Comparison of ENCODE assay signal across 8 cellular contexts in genomic region chr5:143824851-143825720, GRCh38. TPM values are rescaled to one million over a fixed set of nuclear protein-coding genes. Genes with fewer than 3 reads are reported as not detected.
DNase-seq lines count a peak whose midpoint lies in the region; ATAC-seq and TF ChIP-seq lines count a peak whose summit lies in the region.

No MANE protein-coding gene starts in this region.

- no peaks in the 10 kb centered on the region for H3K27me3 ChIP-seq in Caco-2 (replicated peaks; ENCODE audit: control insufficient read depth, insufficient read depth, low read length)
- H3K27me3 ChIP-seq in naive thymus-derived CD4-positive, alpha-beta T cell (ENCODE audit: control insufficient read depth in 2 of 2, insufficient read depth in 2 of 2, low read length in 2 of 2) = no peaks in the 10 kb centered on the region

- intact Hi-C loops in Caco-2 (cut with micrococcal nuclease; ENCODE audit: unreplicated experiment) = loop anchor here (1.0 to 10.0 kb wide), 9 partner anchors 120 to 902 kb away; partner anchors contain the start of gene NR3C1
- intact Hi-C loops in naive thymus-derived CD4-positive, alpha-beta T cell (cut with micrococcal nuclease) = loop anchor here (1.0 to 10.0 kb wide), 17 partner anchors 143 to 1210 kb away; no protein-coding TSS in a partner anchor

- DNase-seq in Caco-2 (peak; percentile 79 to 89), GM20000 (ENCODE audit: low spot score) (peak; percentile 73), HS-27A (ENCODE audit: low read depth) (peak; percentile 30), NOMO-1 treated with dmso at 0.1 percent for 144 hours (lab: John Stamatoyannopoulos, UW; ENCODE audit: unreplicated experiment) (peak; percentile 56)
- peak; percentile 88 for DNase-seq in activated CD8-positive, alpha-beta memory T cell treated with anti-CD3 and anti-CD28 coated beads, Interleukin-2, amount 50 U/mL, for 4 hours
- DNase-seq in naive thymus-derived CD4-positive, alpha-beta T cell = peak; percentile 56 to 86 (median 75)
- DNase-seq in stimulated activated CD8-positive, alpha-beta memory T cell treated with anti-CD3 and anti-CD28 coated beads, Interleukin-7, amount 100 ng/mL, for 48 hours (ENCODE audit: extremely low read depth in 1 of 2, low read depth in 1 of 2) = peak; percentile 50 to 70

- POLR2A ChIA-PET in Caco-2 (lab: Charles Lee) = no interaction called here
- POLR2A ChIA-PET in naive thymus-derived CD4-positive, alpha-beta T cell (lab: Charles Lee) = interaction anchor here (0.6 to 1.5 kb wide), 3 partner anchors 221 to 826 kb away, joined by 3 to 4 read pairs (median 3); no protein-coding TSS in a partner anchor

- ATAC-seq in esophagus mucosa = peak; percentile 86
- peak; percentile 94 for ATAC-seq in naive thymus-derived CD4-positive, alpha-beta T cell

- H3K9me3 Mint-ChIP-seq in Caco-2 (ENCODE audit: unreplicated experiment) = no peaks in the 10 kb centered on the region
- no peaks in the 10 kb centered on the region for H3K9me3 Mint-ChIP-seq in naive thymus-derived CD4-positive, alpha-beta T cell

- CTCF ChIA-PET in Caco-2 (lab: Charles Lee) = interaction anchor here (0.8 to 1.3 kb wide), 4 partner anchors 143 to 719 kb away, joined by 4 read pairs; no protein-coding TSS in a partner anchor
- CTCF ChIA-PET in naive thymus-derived CD4-positive, alpha-beta T cell (lab: Charles Lee) = interaction anchor here (0.6 to 5.0 kb wide), 18 partner anchors 9 to 1085 kb away, joined by 3 to 33 read pairs (median 3); no protein-coding TSS in a partner anchor

- H3K9me3 ChIP-seq in Caco-2 = no peaks in the 10 kb centered on the region
- H3K9me3 ChIP-seq in naive thymus-derived CD4-positive, alpha-beta T cell (ENCODE audit: control insufficient read depth in 2 of 3, low read length in 3 of 3) = no peaks in the 10 kb centered on the region

- H3K27ac ChIP-seq in naive thymus-derived CD4-positive, alpha-beta T cell (ENCODE audit: low read depth, low read length) = no peak overlapping the region

- no peaks in the 10 kb centered on the region for H3K36me3 Mint-ChIP-seq in Caco-2 (ENCODE audit: insufficient read depth, unreplicated experiment)
- H3K36me3 Mint-ChIP-seq in naive thymus-derived CD4-positive, alpha-beta T cell = peaks cover 0 to 3% (median 0%) of the 10 kb centered on the region in 5 donors

- BruUV-seq in Caco-2 (replicated peaks; lab: Mats Ljungman, UMichigan) = no TSS peak

- TF ChIP-seq CTCF in Caco-2 (IDR thresholded peaks at IDR 0.05; ENCODE audit: insufficient read depth in 1 of 2, low read depth in 1 of 2, low read length in 1 of 2, severe bottlenecking in 1 of 2, unreplicated experiment in 1 of 2) (peak; percentile 83 to 91), GM20000 (IDR thresholded peaks at IDR 0.05; ENCODE audit: extremely low read depth, missing control alignments) (peak; percentile 85)

- H3K4me1 ChIP-seq in Caco-2 = peaks cover 8% of the 10 kb centered on the region; the same call in 1 of the 2 replicates
- peaks cover 0 to 6% of the 10 kb centered on the region in 2 donors for H3K4me1 ChIP-seq in naive thymus-derived CD4-positive, alpha-beta T cell (ENCODE audit: control insufficient read depth in 2 of 2, insufficient read depth in 2 of 2, low read length in 2 of 2)

- H3K27me3 Mint-ChIP-seq in Caco-2 (ENCODE audit: insufficient read depth, unreplicated experiment) = no peaks in the 10 kb centered on the region
- H3K27me3 Mint-ChIP-seq in naive thymus-derived CD4-positive, alpha-beta T cell = peaks cover 0 to 5% (median 3%) of the 10 kb centered on the region in 5 donors

- H3K4me3 ChIP-seq in Caco-2 (ENCODE audit: low read depth, low read length) = no peak overlapping the region
- no peak overlapping the region for H3K4me3 ChIP-seq in naive thymus-derived CD4-positive, alpha-beta T cell (ENCODE audit: low read length)

- H3K4me3 Mint-ChIP-seq in Caco-2 (ENCODE audit: unreplicated experiment) = no peak overlapping the region
- no peak overlapping the region for H3K4me3 Mint-ChIP-seq in naive thymus-derived CD4-positive, alpha-beta T cell

- no peaks in the 10 kb centered on the region for H3K36me3 ChIP-seq in Caco-2 (ENCODE audit: control insufficient read depth, insufficient read depth, low read length)
- no peaks in the 10 kb centered on the region for H3K36me3 ChIP-seq in naive thymus-derived CD4-positive, alpha-beta T cell (ENCODE audit: control insufficient read depth in 2 of 3, insufficient read depth in 3 of 3, low read length in 3 of 3)

- no peak overlapping the region for H3K27ac Mint-ChIP-seq in Caco-2 (ENCODE audit: unreplicated experiment)
- H3K27ac Mint-ChIP-seq in naive thymus-derived CD4-positive, alpha-beta T cell = no peak overlapping the region

- H3K4me1 Mint-ChIP-seq in Caco-2 (ENCODE audit: low read depth, unreplicated experiment) = no peaks in the 10 kb centered on the region
- H3K4me1 Mint-ChIP-seq in naive thymus-derived CD4-positive, alpha-beta T cell = peaks cover 0 to 18% (median 10%) of the 10 kb centered on the region in 7 donors

RNA-seq across cellular contexts. Expression of gene HMHB1, which starts 13.1 kb away (rescaled TPM):
- total RNA-seq in Caco-2 (2022) (not detected in 2 replicates), esophagus mucosa (not detected)
- total RNA-seq in naive thymus-derived CD4-positive, alpha-beta T cell = not detected
- polyA plus RNA-seq in naive thymus-derived CD4-positive, alpha-beta T cell = not detected

Comparison
In these comparisons a context has a peak if more than half of its experiments do, and no peak if none do; other contexts are left out.
1. DNase-seq: peak in every context shown above with its lines; median percentile 88 in activated CD8-positive, alpha-beta memory T cell treated with anti-CD3 and anti-CD28 coated beads, Interleukin-2, amount 50 U/mL, for 4 hours; 84 in Caco-2; 75 in naive thymus-derived CD4-positive, alpha-beta T cell; 73 in GM20000; 60 in stimulated activated CD8-positive, alpha-beta memory T cell treated with anti-CD3 and anti-CD28 coated beads, Interleukin-7, amount 100 ng/mL, for 48 hours; 56 in NOMO-1 treated with dmso at 0.1 percent for 144 hours; 30 in HS-27A.